ENCODE assay signal across 8 cellular contexts in genomic region chr5:154759868-154760267, GRCh38. TPM values are rescaled to one million over a fixed set of nuclear protein-coding genes. Genes with fewer than 3 reads are reported as not detected.
DNase-seq lines count a peak whose midpoint lies in the region; ATAC-seq, FAIRE-seq and TF ChIP-seq lines count a peak whose summit lies in the region.
"Not testable (repeated sequence)": the region's sequence is repeated elsewhere in the genome, so short reads cannot be mapped to it uniquely, and the experiment has no call there.

No MANE protein-coding gene starts in this region.

- not testable (repeated sequence) for BruUV-seq in K562 (replicated peaks; lab: Mats Ljungman, UMichigan)

- intact Hi-C loops in K562 (cut with micrococcal nuclease) = not testable (repeated sequence)

- H3K9me1 ChIP-seq in K562 (ENCODE audit: control insufficient read depth, insufficient read depth, low read length) = not testable (repeated sequence)

- peaks cover 57% of the 10 kb centered on the region for H3K4me1 Mint-ChIP-seq in activated CD8-positive, alpha-beta memory T cell treated with anti-CD3 and anti-CD28 coated beads, Interleukin-2, amount 10 ng/mL, durations not matched to agents 7 days and 5 days

- in situ Hi-C loops in K562 (cut with MboI) = loop anchor here (5.0 kb wide), 1 partner anchor 103 kb away; no protein-coding TSS in a partner anchor

- FAIRE-seq in A549 (lab: Jason Lieb, UNC); K562 (lab: Jason Lieb, UNC): not testable (repeated sequence)

- peak overlapping the region; percentile 20 for H3K4me3 Mint-ChIP-seq in activated CD8-positive, alpha-beta memory T cell treated with anti-CD3 and anti-CD28 coated beads, Interleukin-2, amount 10 ng/mL, durations not matched to agents 7 days and 5 days

- ATAC-seq in A549; activated CD8-positive, alpha-beta memory T cell treated with anti-CD3 and anti-CD28 coated beads, Interleukin-2, amount 10 ng/mL, durations not matched to agents 7 days and 5 days; K562: not testable (repeated sequence)

- peaks cover 11% of the 10 kb centered on the region for H3K36me3 Mint-ChIP-seq in activated CD8-positive, alpha-beta memory T cell treated with anti-CD3 and anti-CD28 coated beads, Interleukin-2, amount 10 ng/mL, durations not matched to agents 7 days and 5 days

- peaks cover 95% of the 10 kb centered on the region for H3K79me2 ChIP-seq in K562 (ENCODE audit: control insufficient read depth, insufficient read depth, low read length)

- H3K27ac ChIP-seq in A549; iPS-18a (ENCODE audit: low read length): not testable (repeated sequence)
- H3K27ac ChIP-seq in HUES64 (ENCODE audit: low read depth, low read length) (0 out of 2 replicates have a peak overlapping the region, but pooled peaks have one; percentile 23), RWPE1 (peak overlapping the region; percentile 47), K562 (ENCODE audit: extremely low read depth, low read depth, low read length) (0 out of 3 replicates have a peak overlapping the region, but pooled peaks have one; percentile 38)

- DNase-seq in A549 (ENCODE audit: low read depth in 1 of 2, low spot score in 1 of 2); GM12864 (ENCODE audit: low read depth); RWPE1 (ENCODE audit: low spot score); activated CD8-positive, alpha-beta memory T cell treated with anti-CD3 and anti-CD28 coated beads, Interleukin-2, amount 10 ng/mL, durations not matched to agents 7 days and 5 days; K562 (ENCODE audit: extremely low read depth in 1 of 4, low spot score in 3 of 4): not testable (repeated sequence)

- peak overlapping the region; percentile 94 for H3K4me2 ChIP-seq in A549
- H3K4me2 ChIP-seq in K562 (ENCODE audit: insufficient read depth, low read length) = peak overlapping the region; percentile 71
- peak overlapping the region; percentile 79 for H3K4me2 ChIP-seq in skeletal muscle satellite cell (ENCODE audit: low read length)

- not testable (repeated sequence) for H3K9ac ChIP-seq in HUES64 (ENCODE audit: low read depth, low read length); skeletal muscle satellite cell (ENCODE audit: low read depth, low read length)
- H3K9ac ChIP-seq in K562 (ENCODE audit: insufficient read depth in 1 of 2, low read depth in 2 of 2, low read length in 2 of 2) (peak overlapping the region; percentile 61 to 90), iPS-18a (ENCODE audit: low read length) (peak overlapping the region; percentile 18)

- not testable (repeated sequence) for TF ChIP-seq POLR2A in A549 (IDR thresholded peaks at IDR 0.05; ENCODE audit: low read length); K562 (conservative IDR thresholded peaks at IDR 0.05)

- TF ChIP-seq EP300 in A549 (IDR thresholded peaks at IDR 0.05); K562 (IDR thresholded peaks at IDR 0.05; ENCODE audit: low read length): not testable (repeated sequence)

- not testable (repeated sequence) for H2AFZ ChIP-seq in K562 (ENCODE audit: low read depth, low read length)

- not testable (repeated sequence) for H3K27me3 ChIP-seq in HUES64 (ENCODE audit: insufficient read depth, low read length); K562 (ENCODE audit: control insufficient read depth in 2 of 2, insufficient read depth in 2 of 2, low read length in 2 of 2); iPS-18a (ENCODE audit: control insufficient read depth, insufficient read depth, low read length); skeletal muscle satellite cell (ENCODE audit: control insufficient read depth, insufficient read depth, low read length)

- peak overlapping the region; percentile 82 for H3K27ac Mint-ChIP-seq in activated CD8-positive, alpha-beta memory T cell treated with anti-CD3 and anti-CD28 coated beads, Interleukin-2, amount 10 ng/mL, durations not matched to agents 7 days and 5 days

- not testable (repeated sequence) for H3K9me3 Mint-ChIP-seq in activated CD8-positive, alpha-beta memory T cell treated with anti-CD3 and anti-CD28 coated beads, Interleukin-2, amount 10 ng/mL, durations not matched to agents 7 days and 5 days (ENCODE audit: low read depth)

- H3K9me3 ChIP-seq in A549; HUES64 (ENCODE audit: insufficient read depth, low read depth, low read length); K562 (replicated peaks; ENCODE audit: control insufficient read depth, insufficient read depth, low read depth, low read length); iPS-18a (ENCODE audit: control insufficient read depth, low read depth, low read length); skeletal muscle satellite cell (replicated peaks; ENCODE audit: low read length): not testable (repeated sequence)

- not testable (repeated sequence) for H3K27me3 Mint-ChIP-seq in activated CD8-positive, alpha-beta memory T cell treated with anti-CD3 and anti-CD28 coated beads, Interleukin-2, amount 10 ng/mL, durations not matched to agents 7 days and 5 days

- not testable (repeated sequence) for H3K36me3 ChIP-seq in HUES64 (ENCODE audit: insufficient read depth, low read length); iPS-18a (ENCODE audit: control insufficient read depth, low read depth, low read length); skeletal muscle satellite cell (ENCODE audit: insufficient read depth, low read length)
- peaks cover 50% of the 10 kb centered on the region for H3K36me3 ChIP-seq in K562 (ENCODE audit: control insufficient read depth, insufficient read depth, low read length)

- H3K4me3 ChIP-seq in A549; skeletal muscle satellite cell (ENCODE audit: low read length): not testable (repeated sequence)
- peak overlapping the region; percentile 36 for H3K4me3 ChIP-seq in GM12864 (ENCODE audit: low read depth, low read length)
- peak overlapping the region; percentile 48 for H3K4me3 ChIP-seq in HUES64 (ENCODE audit: low read length)
- peak overlapping the region; percentile 41; the same call in 1 of the 2 replicates for H3K4me3 ChIP-seq in K562
- peak overlapping the region; percentile 59 for H3K4me3 ChIP-seq in iPS-18a (ENCODE audit: low read length)

- 90% methylated on average over 12 of the region's 12 CpGs for WGBS in A549 (ENCODE audit: missing lambda C conversion rate)
- 83% methylated on average over 12 of the region's 12 CpGs for WGBS in HUES64
- WGBS in K562 (ENCODE audit: insufficient coverage, low coverage, missing lambda C conversion rate) = 27% methylated on average over 12 of the region's 12 CpGs

- not testable (repeated sequence) for TF ChIP-seq CTCF in A549 (IDR thresholded peaks at IDR 0.05); GM12864 (IDR thresholded peaks at IDR 0.05; ENCODE audit: low read depth, low read length, missing control alignments); RWPE1 (conservative IDR thresholded peaks at IDR 0.05; ENCODE audit: low read depth); K562 (IDR thresholded peaks at IDR 0.05 in 2 of 3, conservative IDR thresholded peaks at IDR 0.05 in 1 of 3; ENCODE audit: insufficient read depth in 2 of 3, low read depth in 1 of 3, low read length in 3 of 3)

- peaks cover 61% of the 10 kb centered on the region for H4K20me1 ChIP-seq in K562 (replicated peaks; ENCODE audit: control insufficient read depth, insufficient read depth, low read length)

- POLR2A ChIA-PET in A549 (lab: Yijun Ruan, JAX); RWPE1 (lab: Yijun Ruan, JAX; ENCODE audit: low non-redundant PET): not testable (repeated sequence)
- POLR2A ChIA-PET in K562 (lab: Yijun Ruan, JAX) = interaction anchor here (0.6 to 5.0 kb wide), 3 partner anchors 10 to 18 kb away, joined by 3 to 53 read pairs (median 3); no protein-coding TSS in a partner anchor

- H3K4me1 ChIP-seq in A549 = peaks cover 41% of the 10 kb centered on the region
- H3K4me1 ChIP-seq in HUES64 (ENCODE audit: insufficient read depth, low read length) = peaks cover 45% of the 10 kb centered on the region
- peaks cover 27 to 41% of the 10 kb centered on the region in 2 experiments for H3K4me1 ChIP-seq in K562 (replicated peaks in 1 of 2; ENCODE audit: control insufficient read depth in 2 of 2, insufficient read depth in 2 of 2, low read length in 2 of 2)
- peaks cover 39% of the 10 kb centered on the region for H3K4me1 ChIP-seq in iPS-18a (ENCODE audit: control insufficient read depth, low read depth, low read length)
- peaks cover 39% of the 10 kb centered on the region for H3K4me1 ChIP-seq in skeletal muscle satellite cell (ENCODE audit: control insufficient read depth, insufficient read depth, low read length)

- CTCF ChIA-PET in A549 (lab: Yijun Ruan, JAX) (interaction anchor here (1.0 to 1.5 kb wide), 2 partner anchors 11 to 97 kb away, joined by 3 to 5 read pairs; no protein-coding TSS in a partner anchor), RWPE1 (lab: Yijun Ruan, JAX) (interaction anchor here (0.6 to 0.8 kb wide), 2 partner anchors 51 to 58 kb away, joined by 3 read pairs; no protein-coding TSS in a partner anchor)
- CTCF ChIA-PET in activated CD8-positive, alpha-beta memory T cell treated with anti-CD3 and anti-CD28 coated beads, Interleukin-2, amount 10 ng/mL, durations not matched to agents 7 days and 5 days (lab: Charles Lee); K562 (lab: Yijun Ruan, JAX; ENCODE audit: low intra/inter-chr PET ratio): not testable (repeated sequence)

- TF ChIP-seq RAD21 in A549 (conservative IDR thresholded peaks at IDR 0.05 in 1 of 2, IDR thresholded peaks at IDR 0.05 in 1 of 2); K562 (CRISPR knock-in tag; conservative IDR thresholded peaks at IDR 0.05 in 1 of 2, IDR thresholded peaks at IDR 0.05 in 1 of 2): not testable (repeated sequence)

RNA-seq across cellular contexts. Expression of gene LARP1, which starts 4.7 kb away (rescaled TPM):
- polyA plus RNA-seq in A549 (2011; rRNA removed) (87.0 and 136 TPM in 2 replicates), A549 (2017; fragmentation: RNase III; extraction: RNeasy Plus Mini Kit Qiagen cat#74134 plus additional on column Dnase treatment) (104 to 117 TPM (median 112 TPM) in 3 replicates), K562 (2011; rRNA removed) (74.2 and 82.6 TPM in 2 replicates), K562 (2014; fragmentation: Illumina TruSeq; extraction: Trizol) (184 and 201 TPM in 2 replicates), K562 (2014; fragmentation: Nextera tagmentation; extraction: Ambion mirVana) (10 to 100 TPM; 22.6 to 54.7 TPM), K562 (2014; rRNA removed) (113 and 114 TPM in 2 replicates)
- polyA plus RNA-seq in A549 (2012; cell fraction: cytosol; rRNA removed) = 86.6 and 101 TPM in 2 replicates
- 131 and 145 TPM in 2 replicates for polyA plus RNA-seq in A549 (2012; cell fraction: nucleus; rRNA removed)
- polyA minus RNA-seq in A549 (2011; rRNA and poly(A)+ RNA removed) = 148 and 168 TPM in 2 replicates
- 140 TPM for polyA plus RNA-seq in HUES64 (2013, experiment 1 of 2)
- 130 TPM for polyA plus RNA-seq in HUES64 (2013, experiment 2 of 2)
- 100 to 1,000 TPM; 212 to 238 TPM for total RNA-seq in activated CD8-positive, alpha-beta memory T cell treated with anti-CD3 and anti-CD28 coated beads, Interleukin-2, amount 10 ng/mL, durations not matched to agents 7 days and 5 days
- 329 and 371 TPM in 2 replicates for total RNA-seq in K562 (2011; cell fraction: chromatin; rRNA removed; ENCODE audit: low replicate concordance)
- 172 and 190 TPM in 2 replicates for total RNA-seq in K562 (2011; cell fraction: nucleolus; rRNA removed)
- total RNA-seq in K562 (2011; cell fraction: nucleoplasm; rRNA removed) = 207 and 246 TPM in 2 replicates
- total RNA-seq in K562 (2014; rRNA removed) (80.4 and 108 TPM in 2 replicates), K562 (2014; rRNA removed; fragmentation: Illumina TruSeq; extraction: Trizol) (103 and 123 TPM in 2 replicates), K562 (2015; rRNA removed; fragmentation: Illumina TruSeq; extraction: Trizol) (92.0 and 99.1 TPM in 2 replicates), K562 (2021) (267 and 300 TPM in 2 replicates)
- polyA plus RNA-seq in K562 (2011; cell fraction: cytosol; rRNA removed) = 50.4 and 50.8 TPM in 2 replicates
- polyA plus RNA-seq in K562 (2011; cell fraction: nucleus; rRNA removed) = 249 and 279 TPM in 2 replicates
- polyA plus RNA-seq in K562 (2012) = 72.9 and 116 TPM in 2 replicates
- polyA minus RNA-seq in K562 (2011; rRNA and poly(A)+ RNA removed) = 95.4 and 99.1 TPM in 2 replicates
- 92.4 and 104 TPM in 2 replicates for polyA minus RNA-seq in K562 (2011; cell fraction: cytosol; rRNA and poly(A)+ RNA removed)
- polyA minus RNA-seq in K562 (2011; cell fraction: nucleus; rRNA and poly(A)+ RNA removed) = 77.0 and 118 TPM in 2 replicates
- 102 and 110 TPM in 2 replicates for total RNA-seq in skeletal muscle satellite cell (2012; rRNA removed)
